8 cellular contexts compared by ENCODE assay signal in the genomic region with DNA sequence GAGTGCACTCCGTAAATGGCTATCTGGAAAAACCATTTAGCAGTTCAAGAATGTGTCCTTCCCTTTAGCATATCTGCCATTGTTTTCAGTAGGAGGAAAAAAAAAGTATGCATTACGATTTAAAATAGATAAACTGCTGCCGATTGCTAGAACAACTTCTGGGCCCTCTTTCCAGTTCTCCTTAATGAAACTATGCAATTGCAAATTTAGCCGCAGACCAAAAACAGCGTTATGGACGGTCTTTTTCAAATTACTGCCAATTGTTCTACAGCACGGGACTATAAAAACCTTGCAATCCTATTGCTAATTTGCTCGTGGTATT. TPM values are rescaled to one million over a fixed set of nuclear protein-coding genes. Genes with fewer than 3 reads are reported as not detected.
DNase-seq lines count a peak whose midpoint lies in the region; ATAC-seq and TF ChIP-seq lines count a peak whose summit lies in the region.

No MANE protein-coding gene starts in this region.

- peak overlapping the region; percentile 98 to 99 (median 98) for H3K27ac ChIP-seq in Peyer's patch
- H3K27ac ChIP-seq in epithelial cell of prostate = peak overlapping the region; percentile 99
- peak overlapping the region; percentile 84 for H3K27ac ChIP-seq in parathyroid adenoma

- H3K9ac ChIP-seq in parathyroid adenoma = no peak overlapping the region

- intact Hi-C loops in Caco-2 (cut with micrococcal nuclease; ENCODE audit: unreplicated experiment) = loop anchor here (1.0 to 5.0 kb wide), 7 partner anchors 79 to 619 kb away; no protein-coding TSS in a partner anchor

- no peak for TF ChIP-seq POLR2A in Peyer's patch (IDR thresholded peaks at IDR 0.05)

- H3K36me3 Mint-ChIP-seq in Caco-2 (ENCODE audit: insufficient read depth, unreplicated experiment) = peaks cover 37% of the 10 kb centered on the region

- H3K27me3 Mint-ChIP-seq in Caco-2 (ENCODE audit: insufficient read depth, unreplicated experiment) = no peaks in the 10 kb centered on the region

- BruUV-seq in Caco-2 (replicated peaks; lab: Mats Ljungman, UMichigan) = TSS peak; percentile 78

- no peaks in the 10 kb centered on the region for H3K27me3 ChIP-seq in Caco-2 (replicated peaks; ENCODE audit: control insufficient read depth, insufficient read depth, low read length)
- H3K27me3 ChIP-seq in Peyer's patch = no peaks in the 10 kb centered on the region
- no peaks in the 10 kb centered on the region for H3K27me3 ChIP-seq in parathyroid adenoma (ENCODE audit: control insufficient read depth, insufficient read depth, low read length)

- TF ChIP-seq CTCF in Caco-2 (IDR thresholded peaks at IDR 0.05; ENCODE audit: insufficient read depth in 1 of 2, low read depth in 1 of 2, low read length in 1 of 2, severe bottlenecking in 1 of 2, unreplicated experiment in 1 of 2) = no peak
- TF ChIP-seq CTCF in Peyer's patch (IDR thresholded peaks at IDR 0.05) = peak in 1 of 6 experiments; percentile 29
- TF ChIP-seq CTCF in parathyroid adenoma (IDR thresholded peaks at IDR 0.05) = no peak

- H3K27ac Mint-ChIP-seq in Caco-2 (ENCODE audit: unreplicated experiment) = peak overlapping the region; percentile 91

- ATAC-seq in GM19351 (IDR thresholded peaks at IDR 0.05; ENCODE audit: unreplicated experiment) (no peak), GM21381 (IDR thresholded peaks at IDR 0.05; ENCODE audit: unreplicated experiment) (no peak), HG03135 (IDR thresholded peaks at IDR 0.05; ENCODE audit: unreplicated experiment) (no peak)

- POLR2A ChIA-PET in Caco-2 (lab: Charles Lee) = no interaction called here

- H3K9me3 Mint-ChIP-seq in Caco-2 (ENCODE audit: unreplicated experiment) = peaks cover 11% of the 10 kb centered on the region

- H3K4me3 Mint-ChIP-seq in Caco-2 (ENCODE audit: unreplicated experiment) = peak overlapping the region; percentile 96

- peaks cover 43% of the 10 kb centered on the region for H3K4me1 ChIP-seq in Caco-2
- peaks cover 0 to 5% (median 2%) of the 10 kb centered on the region in 4 donors for H3K4me1 ChIP-seq in Peyer's patch
- H3K4me1 ChIP-seq in parathyroid adenoma = no peaks in the 10 kb centered on the region

- H3K36me3 ChIP-seq in Caco-2 (ENCODE audit: control insufficient read depth, insufficient read depth, low read length) (no peaks in the 10 kb centered on the region), Peyer's patch (no peaks in the 10 kb centered on the region), parathyroid adenoma (ENCODE audit: control insufficient read depth, insufficient read depth, low read length) (no peaks in the 10 kb centered on the region)

- H3K4me3 ChIP-seq in Caco-2 (ENCODE audit: low read depth, low read length) (peak overlapping the region; percentile 40), Peyer's patch (peak overlapping the region; percentile 72 to 88 (median 74)), parathyroid adenoma (ENCODE audit: low read depth, low read length) (peak overlapping the region; percentile 79)

- H3K9me3 ChIP-seq in Caco-2 (no peaks in the 10 kb centered on the region), Peyer's patch (no peaks in the 10 kb centered on the region), parathyroid adenoma (ENCODE audit: control insufficient read depth, low read length) (no peaks in the 10 kb centered on the region)

- no peak for DNase-seq in Caco-2
- DNase-seq in Peyer's patch = no peak
- no peak for DNase-seq in epithelial cell of prostate (ENCODE audit: low read depth, low spot score)
- DNase-seq in HPDE6-E6E7 (ENCODE audit: extremely low spot score) = no peak

- H3K4me2 ChIP-seq in parathyroid adenoma (ENCODE audit: low read length) = peak overlapping the region; percentile 99

- H3K4me1 Mint-ChIP-seq in Caco-2 (ENCODE audit: low read depth, unreplicated experiment) = peaks cover 35% of the 10 kb centered on the region

- no peaks in the 10 kb centered on the region for H3K79me2 ChIP-seq in parathyroid adenoma

- CTCF ChIA-PET in Caco-2 (lab: Charles Lee) = no interaction called here

- peak overlapping the region; percentile 63 for H2AFZ ChIP-seq in parathyroid adenoma

RNA-seq across cellular contexts. Expression of a gene that starts 1.3 kb away (rescaled TPM):
- total RNA-seq in Caco-2 (2022) (56.1 and 65.6 TPM in 2 replicates), Peyer's patch (100 to 1,000 TPM in 1 of 4 donors, 10 to 100 TPM in 3; 38.8 to 125 (median 63.5) TPM)
